ENCODE assay signal across 18 cellular contexts in genomic region chr2:112118148-112118547, GRCh38. TPM values are rescaled to one million over a fixed set of nuclear protein-coding genes. Genes with fewer than 3 reads are reported as not detected.
DNase-seq lines count a peak whose midpoint lies in the region; ATAC-seq, FAIRE-seq and TF ChIP-seq lines count a peak whose summit lies in the region.
"Had no signal": no experiment of that assay in that cellular context is flagged by ENCODE, and none has a peak within 500 bp of the region (broad histone marks: within the 10 kb centered on the region; RNA-seq: fewer than 3 reads in every experiment).

No MANE protein-coding gene starts in this region.

- POLR2A ChIA-PET in PC-9 (lab: Charles Lee; ENCODE audit: unreplicated experiment): no interaction called here

- dilution Hi-C loops in keratinocyte (cut with MboI; ENCODE audit: extremely low pct_ligation_motif_present, low sequenced_read_pairs): no loop called here

- H3K36me3 ChIP-seq in BE2C (no peaks in the 10 kb centered on the region), bronchial epithelial cell (ENCODE audit: control insufficient read depth, insufficient read depth, low read length) (peaks cover 5% of the 10 kb centered on the region), keratinocyte (ENCODE audit: control insufficient read depth in 2 of 2, extremely low read depth in 1 of 2, insufficient read depth in 2 of 2, low read length in 2 of 2) (peaks cover 0 to 5% of the 10 kb centered on the region in 2 experiments), PC-9 (ENCODE audit: low read depth) (peaks cover 17% of the 10 kb centered on the region)
- H3K36me3 ChIP-seq: colonic mucosa, ovary had no signal

- H3F3A ChIP-seq in PC-9 (ENCODE audit: insufficient read depth, low read depth): peaks cover 19% of the 10 kb centered on the region

- H3K27ac ChIP-seq in keratinocyte (ENCODE audit: control insufficient read depth, insufficient read depth, low read length): no peak overlapping the region
- no peak overlapping the region for H3K27ac ChIP-seq in PC-9
- H3K27ac ChIP-seq: ascending aorta, colonic mucosa, lower lobe of right lung, ovary had no signal

- CTCF ChIA-PET in PC-9 (lab: Charles Lee): no interaction called here

- no peaks in the 10 kb centered on the region for H3K27me3 Mint-ChIP-seq in HFFc6 (ENCODE audit: insufficient read depth)
- H3K27me3 Mint-ChIP-seq: activated CD4-positive, alpha-beta memory T cell treated with anti-CD3 and anti-CD28 coated beads for 36 hours had no signal

- no peaks in the 10 kb centered on the region for H3K9me3 ChIP-seq in BE2C
- no peaks in the 10 kb centered on the region for H3K9me3 ChIP-seq in keratinocyte (ENCODE audit: control insufficient read depth, low read depth, low read length)
- H3K9me3 ChIP-seq in PC-9 (ENCODE audit: insufficient read depth, low read depth): no peaks in the 10 kb centered on the region
- H3K9me3 ChIP-seq: ascending aorta, colonic mucosa, lower lobe of right lung had no signal

- H3K4me1 ChIP-seq in BE2C: no peaks in the 10 kb centered on the region
- no peaks in the 10 kb centered on the region for H3K4me1 ChIP-seq in keratinocyte (ENCODE audit: control insufficient read depth, extremely low read depth, insufficient read depth, low read length)
- H3K4me1 ChIP-seq in PC-9 (replicated peaks; ENCODE audit: insufficient read depth): no peaks in the 10 kb centered on the region
- H3K4me1 ChIP-seq: ascending aorta, colonic mucosa, lower lobe of right lung had no signal

- H3K79me2 ChIP-seq in keratinocyte (ENCODE audit: control insufficient read depth, insufficient read depth, low read length) (no peaks in the 10 kb centered on the region), PC-9 (ENCODE audit: low read depth) (no peaks in the 10 kb centered on the region)

- peaks cover 11% of the 10 kb centered on the region for H3K36me3 Mint-ChIP-seq in HFFc6 (ENCODE audit: low read depth)

- no peak overlapping the region for H3K27ac Mint-ChIP-seq in HFFc6
- H3K27ac Mint-ChIP-seq: activated CD4-positive, alpha-beta memory T cell treated with anti-CD3 and anti-CD28 coated beads for 36 hours had no signal

- H3K4me1 Mint-ChIP-seq in HFFc6 (ENCODE audit: low read depth): no peaks in the 10 kb centered on the region

- H2AFZ ChIP-seq in keratinocyte (ENCODE audit: control insufficient read depth, low read length) (no peak overlapping the region), PC-9 (no peak overlapping the region)

- no peak overlapping the region for H3K4me3 ChIP-seq in BE2C (ENCODE audit: low read depth, low read length)
- no peak overlapping the region for H3K4me3 ChIP-seq in bronchial epithelial cell (ENCODE audit: low read depth, low read length)
- H3K4me3 ChIP-seq in keratinocyte (ENCODE audit: control insufficient read depth in 2 of 3, extremely low read depth in 1 of 3, insufficient read depth in 2 of 3, low read depth in 1 of 3, low read length in 3 of 3): no peak overlapping the region
- no peak overlapping the region for H3K4me3 ChIP-seq in PC-9
- H3K4me3 ChIP-seq: ascending aorta, colonic mucosa, lower lobe of right lung, ovary had no signal

- no peaks in the 10 kb centered on the region for H3K9me3 Mint-ChIP-seq in HFFc6
- H3K9me3 Mint-ChIP-seq: activated T-cell treated with anti-CD3 and anti-CD28 coated beads, Interleukin-2, amount 50 U/mL, for 4 hours had no signal

- peak; percentile 30; the same call in 1 of the 2 replicates for TF ChIP-seq CTCF in BE2C (IDR thresholded peaks at IDR 0.05; ENCODE audit: low read depth, low read length)
- TF ChIP-seq CTCF in HFFc6 (IDR thresholded peaks at IDR 0.05): peak; percentile 36
- TF ChIP-seq CTCF in bronchial epithelial cell (IDR thresholded peaks at IDR 0.05; ENCODE audit: insufficient read depth, low read length, severe bottlenecking): peak; percentile 7
- peak in 2 of 3 experiments; percentile 13 to 24 for TF ChIP-seq CTCF in keratinocyte (optimal IDR thresholded peaks at IDR 0.05 in 1 of 3, IDR thresholded peaks at IDR 0.05 in 1 of 3, conservative IDR thresholded peaks at IDR 0.05 in 1 of 3; ENCODE audit: extremely low read depth in 1 of 3, insufficient read depth in 2 of 3, low read length in 3 of 3)
- no peak for TF ChIP-seq CTCF in PC-9 (conservative IDR thresholded peaks at IDR 0.05)

- no peak overlapping the region for H3K4me2 ChIP-seq in keratinocyte (ENCODE audit: control insufficient read depth, extremely low read depth, insufficient read depth, low read depth, low read length)
- no peak overlapping the region for H3K4me2 ChIP-seq in PC-9

- H3K9ac ChIP-seq in keratinocyte (ENCODE audit: control insufficient read depth, extremely low read depth, insufficient read depth, low read length): no peak overlapping the region

- no peaks in the 10 kb centered on the region for H3K9me2 ChIP-seq in PC-9 (ENCODE audit: insufficient read depth)

- no peaks in the 10 kb centered on the region for H4K20me1 ChIP-seq in keratinocyte (ENCODE audit: control insufficient read depth, extremely low read depth, insufficient read depth, low read length)
- H4K20me1 ChIP-seq in PC-9 (ENCODE audit: insufficient read depth): no peaks in the 10 kb centered on the region

- ATAC-seq in HG02642 (IDR thresholded peaks at IDR 0.05; ENCODE audit: poor library complexity, unreplicated experiment) (no peak), GM19035 (IDR thresholded peaks at IDR 0.05; ENCODE audit: unreplicated experiment) (no peak)
- ATAC-seq: activated T-cell treated with anti-CD3 and anti-CD28 coated beads, Interleukin-2, amount 50 U/mL, for 4 hours; lower lobe of right lung had no signal

- intact Hi-C loops in PC-9 (cut with micrococcal nuclease; ENCODE audit: unreplicated experiment): no loop called here

- no peak for FAIRE-seq in bronchial epithelial cell (lab: Jason Lieb, UNC)
- no peak for FAIRE-seq in keratinocyte (lab: Jason Lieb, UNC)
- FAIRE-seq: urothelium cell line had no signal

- no peak overlapping the region for H3K4me3 Mint-ChIP-seq in HFFc6
- H3K4me3 Mint-ChIP-seq: activated CD4-positive, alpha-beta memory T cell treated with anti-CD3 and anti-CD28 coated beads for 36 hours; activated T-cell treated with anti-CD3 and anti-CD28 coated beads, Interleukin-2, amount 50 U/mL, for 4 hours had no signal

- no TSS peak for BruUV-seq in PC-9 (replicated peaks; lab: Mats Ljungman, UMichigan)

- H3K9me1 ChIP-seq in keratinocyte (ENCODE audit: control insufficient read depth, extremely low read depth, insufficient read depth, low read length): no peaks in the 10 kb centered on the region

- no peaks in the 10 kb centered on the region for H3K27me3 ChIP-seq in BE2C
- no peaks in the 10 kb centered on the region for H3K27me3 ChIP-seq in bronchial epithelial cell (ENCODE audit: control insufficient read depth, insufficient read depth, low read length)
- H3K27me3 ChIP-seq in keratinocyte (ENCODE audit: control insufficient read depth, extremely low read depth, insufficient read depth, low read length): no peaks in the 10 kb centered on the region
- no peaks in the 10 kb centered on the region for H3K27me3 ChIP-seq in PC-9 (ENCODE audit: insufficient read depth, low read depth)
- H3K27me3 ChIP-seq: ascending aorta, colonic mucosa, ovary had no signal

- DNase-seq in BE2C (no peak), HFFc6 (no peak), bronchial epithelial cell (ENCODE audit: low read depth) (no peak), keratinocyte (ENCODE audit: low read depth, low spot score) (no peak), PC-9 (no peak)
- DNase-seq in activated CD8-positive, alpha-beta memory T cell treated with anti-CD3 and anti-CD28 coated beads for 24 hours: no peak
- DNase-seq: activated CD4-positive, alpha-beta memory T cell treated with anti-CD3 and anti-CD28 coated beads for 36 hours; activated naive CD4-positive, alpha-beta T cell treated with anti-CD3 and anti-CD28 coated beads, Interleukin-2, amount 50 U/mL, for 16 hours; activated T-cell treated with anti-CD3 and anti-CD28 coated beads, Interleukin-2, amount 50 U/mL, for 4 hours; colonic mucosa; lower lobe of right lung; NCI-H1436 treated with DMSO at 0.1 percent for 48 hours; NCI-H774; ovary had no signal

RNA-seq across cellular contexts. Expression of gene FBLN7, which starts 20.0 kb away (rescaled TPM):
- polyA plus RNA-seq in BE2C (2012; ENCODE audit: insufficient read depth, insufficient read length, low read depth): not detected
- 1 to 10 TPM; 1.9 to 8.0 (median 7.2) TPM for total RNA-seq in HFFc6 (2021; fragmentation: NEBNext Ultra II Directional; extraction: Animal tissue kit (Norgen Biotek cat#: 25700))
- total RNA-seq in bronchial epithelial cell (under 0.01 and 0.13 TPM in 2 replicates), PC-9 (2021) (0.70 and 1.6 TPM in 2 replicates)
- 0.12 TPM in 1 of 3 replicates, not detected in the others for polyA plus RNA-seq in keratinocyte
- not detected for polyA plus RNA-seq in keratinocyte (2011; ENCODE audit: low read depth)
- not detected in 2 replicates for polyA plus RNA-seq in keratinocyte (2011; cell fraction: cytosol; rRNA removed)
- 0.08 and 0.15 TPM in 2 replicates for polyA plus RNA-seq in keratinocyte (2011; cell fraction: nucleus; rRNA removed)
- not detected in 2 replicates for polyA plus RNA-seq in keratinocyte (2012; ENCODE audit: low replicate concordance)
- 0.10 TPM in 1 of 3 replicates, not detected in the others for polyA minus RNA-seq in keratinocyte
- not detected for polyA minus RNA-seq in keratinocyte (2011; cell fraction: cytosol; rRNA and poly(A)+ RNA removed)
- 0.21 and 0.31 TPM in 2 replicates for polyA minus RNA-seq in keratinocyte (2011; cell fraction: nucleus; rRNA and poly(A)+ RNA removed)
